In genomic region chr3:150754896-150755295, GRCh38 we compare ENCODE assay signal across 14 cellular contexts. TPM values are rescaled to one million over a fixed set of nuclear protein-coding genes. Genes with fewer than 3 reads are reported as not detected.
DNase-seq lines count a peak whose midpoint lies in the region; ATAC-seq and FAIRE-seq lines count a peak whose summit lies in the region.
"Had no signal": no experiment of that assay in that cellular context is flagged by ENCODE, and none has a peak within 500 bp of the region (broad histone marks: within the 10 kb centered on the region; RNA-seq: fewer than 3 reads in every experiment).

No MANE protein-coding gene starts in this region.

- H3K36me3 ChIP-seq in Karpas-422 (ENCODE audit: insufficient read depth, low read length), result peaks cover 55% of the 10 kb centered on the region
- no peaks in the 10 kb centered on the region for H3K36me3 ChIP-seq in mesendoderm (ENCODE audit: control insufficient read depth, insufficient read depth, low read length)
- peaks cover 16% of the 10 kb centered on the region for H3K36me3 ChIP-seq in HAP-1 (replicated peaks)

- no peak overlapping the region for H2BK5ac ChIP-seq in mesendoderm (ENCODE audit: low read length)

- CTCF ChIA-PET in activated CD8-positive, alpha-beta memory T cell treated with anti-CD3 and anti-CD28 coated beads, Interleukin-2, amount 10 ng/mL, durations not matched to agents 7 days and 5 days (lab: Charles Lee), result interaction anchor here (0.9 kb wide), 1 partner anchor 33 kb away, joined by 4 read pairs; no protein-coding TSS in a partner anchor

- in situ Hi-C loops in HAP-1 (cut with MboI; ENCODE audit: low sequenced_read_pairs), result no loop called here

- no peak overlapping the region for H4K5ac ChIP-seq in mesendoderm (ENCODE audit: low read length)

- no peak for DNase-seq in activated CD8-positive, alpha-beta memory T cell treated with anti-CD3 and anti-CD28 coated beads, Interleukin-2, amount 10 ng/mL, durations not matched to agents 7 days and 5 days
- no peak for DNase-seq in activated CD8-positive, alpha-beta memory T cell treated with anti-CD3 and anti-CD28 coated beads, Interleukin-2, amount 50 U/mL, for 4 hours
- no peak for DNase-seq in Karpas-422
- no peak for DNase-seq in activated T-helper 2 cell treated with anti-CD3 and anti-CD28 coated beads, Interferon-gamma antibody, Interleukin-2, Interleukin-4, amounts not matched to agents 10 μg/mL and 5 μg/mL and 100 μg/mL, durations not matched to agents 14 hours and 24 hours and 36 hours (ENCODE audit: low spot score)
- no peak for DNase-seq in mesendoderm
- no peak for DNase-seq in HAP-1 (ENCODE audit: low spot score in 2 of 2)
- no peak for DNase-seq in RCC 7860 (ENCODE audit: low spot score)
- DNase-seq: DND-41, MM.1S, NCI-H1105, NCI-H1694, NCI-H524 had no signal

- no peaks in the 10 kb centered on the region for H3K9me3 ChIP-seq in Karpas-422 (ENCODE audit: low read length)
- H3K9me3 ChIP-seq in HAP-1, result no peaks in the 10 kb centered on the region

- WGBS in mesendoderm (ENCODE audit: extremely low coverage, insufficient coverage, low lambda C conversion rate), result no CpG with 5 or more reads among the region's 3 CpGs

- H3K9ac ChIP-seq in Karpas-422 (ENCODE audit: low read length) (no peak overlapping the region), mesendoderm (ENCODE audit: low read length) (no peak overlapping the region)

- peaks cover 59% of the 10 kb centered on the region for H3K36me3 Mint-ChIP-seq in activated CD8-positive, alpha-beta memory T cell treated with anti-CD3 and anti-CD28 coated beads, Interleukin-2, amount 10 ng/mL, durations not matched to agents 7 days and 5 days
- H3K36me3 Mint-ChIP-seq in activated T-helper 2 cell treated with anti-CD3 and anti-CD28 coated beads, Interferon-gamma antibody, Interleukin-2, Interleukin-4, amounts not matched to agents 10 μg/mL and 5 μg/mL and 100 μg/mL, durations not matched to agents 14 hours and 24 hours and 36 hours (ENCODE audit: low read depth), result peaks cover 90% of the 10 kb centered on the region

- ATAC-seq in activated CD8-positive, alpha-beta memory T cell treated with anti-CD3 and anti-CD28 coated beads, Interleukin-2, amount 10 ng/mL, durations not matched to agents 7 days and 5 days, result no peak
- ATAC-seq: Right ventricle myocardium inferior had no signal

- no peaks in the 10 kb centered on the region for H3K9me2 ChIP-seq in Karpas-422 (replicated peaks; ENCODE audit: insufficient read depth, low read length)

- no peak overlapping the region for H3K4me3 ChIP-seq in Karpas-422 (ENCODE audit: low read length)
- no peak overlapping the region for H3K4me3 ChIP-seq in mesendoderm (ENCODE audit: low read length)
- no peak overlapping the region for H3K4me3 ChIP-seq in HAP-1

- H3K4me1 ChIP-seq in Karpas-422 (ENCODE audit: low read length) (peaks cover 90% of the 10 kb centered on the region), mesendoderm (ENCODE audit: control insufficient read depth, low read depth, low read length) (no peaks in the 10 kb centered on the region), HAP-1 (no peaks in the 10 kb centered on the region; the same call in 1 of the 2 replicates)

- H3K4me2 ChIP-seq in Karpas-422 (ENCODE audit: low read depth, low read length, poor library complexity, severe bottlenecking) (peak overlapping the region; percentile 13), mesendoderm (ENCODE audit: low read length) (no peak overlapping the region)

- peak overlapping the region; percentile 29 for H3K27ac Mint-ChIP-seq in activated CD8-positive, alpha-beta memory T cell treated with anti-CD3 and anti-CD28 coated beads, Interleukin-2, amount 10 ng/mL, durations not matched to agents 7 days and 5 days
- peak overlapping the region; percentile 52 for H3K27ac Mint-ChIP-seq in activated T-helper 2 cell treated with anti-CD3 and anti-CD28 coated beads, Interferon-gamma antibody, Interleukin-2, Interleukin-4, amounts not matched to agents 10 μg/mL and 5 μg/mL and 100 μg/mL, durations not matched to agents 14 hours and 24 hours and 36 hours

- peaks cover 18% of the 10 kb centered on the region for H3K79me1 ChIP-seq in mesendoderm (ENCODE audit: low read length)

- H2AFZ ChIP-seq in Karpas-422 (ENCODE audit: low read length), result no peak overlapping the region

- no peak overlapping the region for H3K18ac ChIP-seq in mesendoderm (ENCODE audit: low read length)

- FAIRE-seq in RCC 7860 (lab: Jason Lieb, UNC), result no peak
- FAIRE-seq: G401.6 had no signal

- H3K79me2 ChIP-seq in Karpas-422 (ENCODE audit: low read length) (peaks cover 92% of the 10 kb centered on the region), mesendoderm (ENCODE audit: control insufficient read depth, insufficient read depth, low read length) (peaks cover 12% of the 10 kb centered on the region)

- peaks cover 77% of the 10 kb centered on the region for H3K4me1 Mint-ChIP-seq in activated CD8-positive, alpha-beta memory T cell treated with anti-CD3 and anti-CD28 coated beads, Interleukin-2, amount 10 ng/mL, durations not matched to agents 7 days and 5 days
- peaks cover 75% of the 10 kb centered on the region for H3K4me1 Mint-ChIP-seq in activated T-helper 2 cell treated with anti-CD3 and anti-CD28 coated beads, Interferon-gamma antibody, Interleukin-2, Interleukin-4, amounts not matched to agents 10 μg/mL and 5 μg/mL and 100 μg/mL, durations not matched to agents 14 hours and 24 hours and 36 hours (ENCODE audit: low read depth)

- H3K27ac ChIP-seq in Karpas-422 (ENCODE audit: low read length), result peak overlapping the region; percentile 64; the same call in 1 of the 2 replicates
- no peak overlapping the region for H3K27ac ChIP-seq in mesendoderm (ENCODE audit: low read depth, low read length)

- H3K27me3 ChIP-seq in Karpas-422 (ENCODE audit: low read length) (no peaks in the 10 kb centered on the region), mesendoderm (ENCODE audit: insufficient read depth, low read length, poor library complexity) (no peaks in the 10 kb centered on the region), HAP-1 (ENCODE audit: low read depth) (no peaks in the 10 kb centered on the region)

- H3K23ac ChIP-seq in mesendoderm (ENCODE audit: low read length), result no peak overlapping the region

- peaks cover 4% of the 10 kb centered on the region for H3K9me3 Mint-ChIP-seq in activated CD8-positive, alpha-beta memory T cell treated with anti-CD3 and anti-CD28 coated beads, Interleukin-2, amount 10 ng/mL, durations not matched to agents 7 days and 5 days (ENCODE audit: low read depth)
- no peaks in the 10 kb centered on the region for H3K9me3 Mint-ChIP-seq in activated T-helper 2 cell treated with anti-CD3 and anti-CD28 coated beads, Interferon-gamma antibody, Interleukin-2, Interleukin-4, amounts not matched to agents 10 μg/mL and 5 μg/mL and 100 μg/mL, durations not matched to agents 14 hours and 24 hours and 36 hours

- no peak overlapping the region for H2AK5ac ChIP-seq in mesendoderm (ENCODE audit: low read length)

- H3K27me3 Mint-ChIP-seq in activated CD8-positive, alpha-beta memory T cell treated with anti-CD3 and anti-CD28 coated beads, Interleukin-2, amount 10 ng/mL, durations not matched to agents 7 days and 5 days, result no peaks in the 10 kb centered on the region
- no peaks in the 10 kb centered on the region for H3K27me3 Mint-ChIP-seq in activated T-helper 2 cell treated with anti-CD3 and anti-CD28 coated beads, Interferon-gamma antibody, Interleukin-2, Interleukin-4, amounts not matched to agents 10 μg/mL and 5 μg/mL and 100 μg/mL, durations not matched to agents 14 hours and 24 hours and 36 hours (ENCODE audit: low read depth)

- H2BK120ac ChIP-seq in mesendoderm (ENCODE audit: low read depth, low read length), result no peak overlapping the region

- no peak overlapping the region for H3K4ac ChIP-seq in mesendoderm (ENCODE audit: low read depth, low read length)

- H2BK15ac ChIP-seq in mesendoderm (replicated peaks; ENCODE audit: low read depth), result no peak overlapping the region

- no peak overlapping the region for H4K8ac ChIP-seq in mesendoderm (ENCODE audit: low read depth, low read length)

- peak overlapping the region; percentile 31 for H3K56ac ChIP-seq in mesendoderm (ENCODE audit: low read length)

- intact Hi-C loops in activated T-helper 2 cell treated with anti-CD3 and anti-CD28 coated beads, Interferon-gamma antibody, Interleukin-2, Interleukin-4, amounts not matched to agents 10 μg/mL and 5 μg/mL and 100 μg/mL, durations not matched to agents 14 hours and 24 hours and 36 hours (cut with micrococcal nuclease), result no loop called here

- H3K4me3 Mint-ChIP-seq in activated CD8-positive, alpha-beta memory T cell treated with anti-CD3 and anti-CD28 coated beads, Interleukin-2, amount 10 ng/mL, durations not matched to agents 7 days and 5 days, result no peak overlapping the region
- peak overlapping the region; percentile 37 for H3K4me3 Mint-ChIP-seq in activated T-helper 2 cell treated with anti-CD3 and anti-CD28 coated beads, Interferon-gamma antibody, Interleukin-2, Interleukin-4, amounts not matched to agents 10 μg/mL and 5 μg/mL and 100 μg/mL, durations not matched to agents 14 hours and 24 hours and 36 hours (ENCODE audit: low read depth)

- H4K20me1 ChIP-seq in Karpas-422 (ENCODE audit: insufficient read depth, low read depth, low read length), result peaks cover 77% of the 10 kb centered on the region

RNA-seq across cellular contexts. Expression of gene SIAH2, which starts 8.1 kb away (rescaled TPM):
- total RNA-seq in activated CD8-positive, alpha-beta memory T cell treated with anti-CD3 and anti-CD28 coated beads, Interleukin-2, amount 10 ng/mL, durations not matched to agents 7 days and 5 days, result 10 to 100 TPM; 34.7 to 54.2 TPM
- 160 and 323 TPM in 2 replicates for total RNA-seq in Karpas-422 (2014; rRNA removed; shearing (Covaris generic); ENCODE audit: low replicate concordance)
- total RNA-seq in activated T-helper 2 cell treated with anti-CD3 and anti-CD28 coated beads, Interferon-gamma antibody, Interleukin-2, Interleukin-4, amounts not matched to agents 10 μg/mL and 5 μg/mL and 100 μg/mL, durations not matched to agents 14 hours and 24 hours and 36 hours, result 108 and 116 TPM in 2 replicates
- 26.5 TPM for polyA plus RNA-seq in mesendoderm (2013, experiment 1 of 2)
- polyA plus RNA-seq in mesendoderm (2013, experiment 2 of 2), result 27.3 TPM

RNA-seq across cellular contexts. Expression of gene ERICH6, which starts 51.2 kb away (rescaled TPM):
- total RNA-seq in activated CD8-positive, alpha-beta memory T cell treated with anti-CD3 and anti-CD28 coated beads, Interleukin-2, amount 10 ng/mL, durations not matched to agents 7 days and 5 days, result not detected
- 0.22 TPM in 1 of 2 replicates, not detected in the other for total RNA-seq in Karpas-422 (2014; rRNA removed; shearing (Covaris generic); ENCODE audit: low replicate concordance)
- 0.21 and 0.39 TPM in 2 replicates for total RNA-seq in activated T-helper 2 cell treated with anti-CD3 and anti-CD28 coated beads, Interferon-gamma antibody, Interleukin-2, Interleukin-4, amounts not matched to agents 10 μg/mL and 5 μg/mL and 100 μg/mL, durations not matched to agents 14 hours and 24 hours and 36 hours
- polyA plus RNA-seq in mesendoderm (2013, experiment 1 of 2), result not detected
- polyA plus RNA-seq in mesendoderm (2013, experiment 2 of 2), result not detected
- total RNA-seq: Right ventricle myocardium inferior had no signal
